ENCODE assay signal across 1 cellular context in genomic region chr2:85459771-85460170, GRCh38.
TF ChIP-seq lines count a peak whose summit lies in the region.

No MANE protein-coding gene starts in this region.

TF ChIP-seq in HCT116, 20 proteins besides CTCF, POLR2A, EP300 and RAD21 (continued from another document):
- no peak for TF ChIP-seq ZBTB33 (IDR thresholded peaks at IDR 0.05; ENCODE audit: extremely low read depth, insufficient replicate concordance, low read length)
- TF ChIP-seq POLR2AphosphoS5 (IDR thresholded peaks at IDR 0.05; ENCODE audit: low read depth, low read length): no peak
- TF ChIP-seq SP1 (IDR thresholded peaks at IDR 0.05; ENCODE audit: low read depth): no peak
- no peak for TF ChIP-seq MAX (IDR thresholded peaks at IDR 0.05)
- no peak for TF ChIP-seq ELF1 (IDR thresholded peaks at IDR 0.05; ENCODE audit: borderline replicate concordance, low read depth)
- TF ChIP-seq JUND (IDR thresholded peaks at IDR 0.05): no peak
- TF ChIP-seq EGR1 (IDR thresholded peaks at IDR 0.05; ENCODE audit: low read depth): no peak
